ENCODE assay signal across 1 cellular context in the genomic region with DNA sequence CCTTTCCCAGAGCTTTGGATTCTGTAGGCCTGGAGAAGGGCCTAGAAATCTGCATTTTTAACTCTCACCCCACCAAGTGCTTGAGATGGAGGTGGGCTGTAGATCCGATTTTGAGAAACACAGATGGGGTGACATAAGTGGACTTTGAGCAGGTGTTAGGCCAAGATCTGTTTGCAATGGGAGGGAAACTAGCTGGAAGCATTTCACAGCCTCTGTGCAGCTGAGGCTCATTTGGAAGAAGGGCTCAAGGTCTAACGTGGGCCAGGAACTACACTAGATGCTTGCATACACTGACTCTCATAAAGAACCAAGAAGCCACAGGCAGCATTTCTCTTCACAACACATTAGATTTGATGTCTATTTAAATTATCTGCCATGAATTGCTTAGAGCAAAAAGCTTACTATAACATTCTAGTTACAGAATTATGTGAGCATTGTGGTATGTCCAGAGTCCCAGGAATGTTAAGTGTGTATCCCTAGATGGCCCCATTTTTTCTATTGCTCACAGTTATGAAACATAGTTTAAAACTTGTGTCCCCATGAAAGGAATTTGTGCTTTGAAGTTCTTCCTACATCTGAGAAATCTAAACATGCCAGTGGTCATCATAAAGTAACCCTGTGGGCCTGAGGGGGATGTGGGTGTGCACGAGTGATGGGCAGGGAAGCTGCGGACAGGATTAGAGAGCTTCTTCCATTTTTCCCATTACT.
TF ChIP-seq lines count a peak whose summit lies in the region.

No MANE protein-coding gene starts in this region.

TF ChIP-seq in HepG2, 621 proteins besides CTCF, POLR2A, EP300 and RAD21 (continued from another document and continues in another):
- TF ChIP-seq NFAT5 (CRISPR knock-in tag; IDR thresholded peaks at IDR 0.05), result peak; percentile 44; the same call in 1 of the 2 replicates
- peak; percentile 93 for TF ChIP-seq GATAD2A (CRISPR knock-in tag; IDR thresholded peaks at IDR 0.05)
- TF ChIP-seq, protein P1, sequence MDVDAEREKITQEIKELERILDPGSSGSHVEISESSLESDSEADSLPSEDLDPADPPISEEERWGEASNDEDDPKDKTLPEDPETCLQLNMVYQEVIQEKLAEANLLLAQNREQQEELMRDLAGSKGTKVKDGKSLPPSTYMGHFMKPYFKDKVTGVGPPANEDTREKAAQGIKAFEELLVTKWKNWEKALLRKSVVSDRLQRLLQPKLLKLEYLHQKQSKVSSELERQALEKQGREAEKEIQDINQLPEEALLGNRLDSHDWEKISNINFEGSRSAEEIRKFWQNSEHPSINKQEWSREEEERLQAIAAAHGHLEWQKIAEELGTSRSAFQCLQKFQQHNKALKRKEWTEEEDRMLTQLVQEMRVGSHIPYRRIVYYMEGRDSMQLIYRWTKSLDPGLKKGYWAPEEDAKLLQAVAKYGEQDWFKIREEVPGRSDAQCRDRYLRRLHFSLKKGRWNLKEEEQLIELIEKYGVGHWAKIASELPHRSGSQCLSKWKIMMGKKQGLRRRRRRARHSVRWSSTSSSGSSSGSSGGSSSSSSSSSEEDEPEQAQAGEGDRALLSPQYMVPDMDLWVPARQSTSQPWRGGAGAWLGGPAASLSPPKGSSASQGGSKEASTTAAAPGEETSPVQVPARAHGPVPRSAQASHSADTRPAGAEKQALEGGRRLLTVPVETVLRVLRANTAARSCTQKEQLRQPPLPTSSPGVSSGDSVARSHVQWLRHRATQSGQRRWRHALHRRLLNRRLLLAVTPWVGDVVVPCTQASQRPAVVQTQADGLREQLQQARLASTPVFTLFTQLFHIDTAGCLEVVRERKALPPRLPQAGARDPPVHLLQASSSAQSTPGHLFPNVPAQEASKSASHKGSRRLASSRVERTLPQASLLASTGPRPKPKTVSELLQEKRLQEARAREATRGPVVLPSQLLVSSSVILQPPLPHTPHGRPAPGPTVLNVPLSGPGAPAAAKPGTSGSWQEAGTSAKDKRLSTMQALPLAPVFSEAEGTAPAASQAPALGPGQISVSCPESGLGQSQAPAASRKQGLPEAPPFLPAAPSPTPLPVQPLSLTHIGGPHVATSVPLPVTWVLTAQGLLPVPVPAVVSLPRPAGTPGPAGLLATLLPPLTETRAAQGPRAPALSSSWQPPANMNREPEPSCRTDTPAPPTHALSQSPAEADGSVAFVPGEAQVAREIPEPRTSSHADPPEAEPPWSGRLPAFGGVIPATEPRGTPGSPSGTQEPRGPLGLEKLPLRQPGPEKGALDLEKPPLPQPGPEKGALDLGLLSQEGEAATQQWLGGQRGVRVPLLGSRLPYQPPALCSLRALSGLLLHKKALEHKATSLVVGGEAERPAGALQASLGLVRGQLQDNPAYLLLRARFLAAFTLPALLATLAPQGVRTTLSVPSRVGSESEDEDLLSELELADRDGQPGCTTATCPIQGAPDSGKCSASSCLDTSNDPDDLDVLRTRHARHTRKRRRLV (CRISPR knock-in tag; IDR thresholded peaks at IDR 0.05), result peak; percentile 41; the same call in 1 of the 2 replicates
- TF ChIP-seq ZNF225 (CRISPR knock-in tag; IDR thresholded peaks at IDR 0.05), result no peak
- TF ChIP-seq ZNF770 (CRISPR knock-in tag; IDR thresholded peaks at IDR 0.05), result peak; percentile 54
- no peak for TF ChIP-seq SMAD3 (CRISPR knock-in tag; IDR thresholded peaks at IDR 0.05)
- TF ChIP-seq ZBTB7B (CRISPR knock-in tag; IDR thresholded peaks at IDR 0.05), result peak; percentile 95
- TF ChIP-seq TCF7L2 (IDR thresholded peaks at IDR 0.05; ENCODE audit: low read depth, low read length), result peak; percentile 90
- peak; percentile 52 for TF ChIP-seq YY1 (IDR thresholded peaks at IDR 0.05; ENCODE audit: insufficient read depth, insufficient replicate concordance, low read depth, low read length)
- TF ChIP-seq KMT2B (CRISPR knock-in tag; IDR thresholded peaks at IDR 0.05), result peak; percentile 39; the same call in 1 of the 2 replicates
- TF ChIP-seq ZFP90 (CRISPR knock-in tag; IDR thresholded peaks at IDR 0.05; ENCODE audit: borderline replicate concordance), result no peak; the same call in 1 of the 2 replicates
- TF ChIP-seq CCDC6 (CRISPR knock-in tag; IDR thresholded peaks at IDR 0.05), result peak; percentile 86; the same call in 1 of the 2 replicates
- peak; percentile 98 for TF ChIP-seq TBX2 (CRISPR knock-in tag; IDR thresholded peaks at IDR 0.05; ENCODE audit: borderline replicate concordance)
- TF ChIP-seq, protein P2, sequence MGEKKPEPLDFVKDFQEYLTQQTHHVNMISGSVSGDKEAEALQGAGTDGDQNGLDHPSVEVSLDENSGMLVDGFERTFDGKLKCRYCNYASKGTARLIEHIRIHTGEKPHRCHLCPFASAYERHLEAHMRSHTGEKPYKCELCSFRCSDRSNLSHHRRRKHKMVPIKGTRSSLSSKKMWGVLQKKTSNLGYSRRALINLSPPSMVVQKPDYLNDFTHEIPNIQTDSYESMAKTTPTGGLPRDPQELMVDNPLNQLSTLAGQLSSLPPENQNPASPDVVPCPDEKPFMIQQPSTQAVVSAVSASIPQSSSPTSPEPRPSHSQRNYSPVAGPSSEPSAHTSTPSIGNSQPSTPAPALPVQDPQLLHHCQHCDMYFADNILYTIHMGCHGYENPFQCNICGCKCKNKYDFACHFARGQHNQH (CRISPR knock-in tag; IDR thresholded peaks at IDR 0.05), result peak; percentile 75
- TF ChIP-seq ZNF205 (CRISPR knock-in tag; IDR thresholded peaks at IDR 0.05), result peak; percentile 65; the same call in 1 of the 2 replicates
- TF ChIP-seq, protein P3, sequence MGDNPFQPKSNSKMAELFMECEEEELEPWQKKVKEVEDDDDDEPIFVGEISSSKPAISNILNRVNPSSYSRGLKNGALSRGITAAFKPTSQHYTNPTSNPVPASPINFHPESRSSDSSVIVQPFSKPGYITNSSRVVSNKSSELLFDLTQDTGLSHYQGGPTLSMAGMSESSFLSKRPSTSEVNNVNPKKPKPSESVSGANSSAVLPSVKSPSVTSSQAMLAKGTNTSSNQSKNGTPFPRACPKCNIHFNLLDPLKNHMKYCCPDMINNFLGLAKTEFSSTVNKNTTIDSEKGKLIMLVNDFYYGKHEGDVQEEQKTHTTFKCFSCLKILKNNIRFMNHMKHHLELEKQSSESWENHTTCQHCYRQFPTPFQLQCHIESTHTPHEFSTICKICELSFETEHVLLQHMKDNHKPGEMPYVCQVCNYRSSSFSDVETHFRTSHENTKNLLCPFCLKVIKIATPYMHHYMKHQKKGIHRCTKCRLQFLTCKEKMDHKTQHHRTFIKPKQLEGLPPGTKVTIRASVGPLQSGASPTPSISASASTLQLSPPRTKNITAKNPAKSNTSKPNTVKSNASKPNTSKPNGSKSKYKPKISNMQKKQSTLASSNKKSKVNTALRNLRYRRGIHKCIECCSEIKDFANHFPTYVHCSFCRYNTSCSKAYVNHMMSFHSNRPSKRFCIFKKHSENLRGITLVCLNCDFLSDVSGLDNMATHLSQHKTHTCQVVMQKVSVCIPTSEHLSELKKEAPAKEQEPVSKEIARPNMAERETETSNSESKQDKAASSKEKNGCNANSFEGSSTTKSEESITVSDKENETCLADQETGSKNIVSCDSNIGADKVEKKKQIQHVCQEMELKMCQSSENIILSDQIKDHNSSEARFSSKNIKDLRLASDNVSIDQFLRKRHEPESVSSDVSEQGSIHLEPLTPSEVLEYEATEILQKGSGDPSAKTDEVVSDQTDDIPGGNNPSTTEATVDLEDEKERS (CRISPR knock-in tag; IDR thresholded peaks at IDR 0.05), result peak; percentile 76
- TF ChIP-seq SMARCE1 (IDR thresholded peaks at IDR 0.05; ENCODE audit: borderline replicate concordance), result no peak
- TF ChIP-seq HDAC2 (CRISPR knock-in tag; IDR thresholded peaks at IDR 0.05), result peak; percentile 87
- TF ChIP-seq, protein P4, sequence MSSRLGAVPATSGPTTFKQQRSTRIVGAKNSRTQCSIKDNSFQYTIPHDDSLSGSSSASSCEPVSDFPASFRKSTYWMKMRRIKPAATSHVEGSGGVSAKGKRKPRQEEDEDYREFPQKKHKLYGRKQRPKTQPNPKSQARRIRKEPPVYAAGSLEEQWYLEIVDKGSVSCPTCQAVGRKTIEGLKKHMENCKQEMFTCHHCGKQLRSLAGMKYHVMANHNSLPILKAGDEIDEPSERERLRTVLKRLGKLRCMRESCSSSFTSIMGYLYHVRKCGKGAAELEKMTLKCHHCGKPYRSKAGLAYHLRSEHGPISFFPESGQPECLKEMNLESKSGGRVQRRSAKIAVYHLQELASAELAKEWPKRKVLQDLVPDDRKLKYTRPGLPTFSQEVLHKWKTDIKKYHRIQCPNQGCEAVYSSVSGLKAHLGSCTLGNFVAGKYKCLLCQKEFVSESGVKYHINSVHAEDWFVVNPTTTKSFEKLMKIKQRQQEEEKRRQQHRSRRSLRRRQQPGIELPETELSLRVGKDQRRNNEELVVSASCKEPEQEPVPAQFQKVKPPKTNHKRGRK (CRISPR knock-in tag; IDR thresholded peaks at IDR 0.05), result no peak
- TF ChIP-seq ZNF446 (CRISPR knock-in tag; IDR thresholded peaks at IDR 0.05), result no peak
- TF ChIP-seq ZNF780A (CRISPR knock-in tag; IDR thresholded peaks at IDR 0.05), result 0 out of 2 replicates have a peak, but pooled peaks have one; percentile 15
- TF ChIP-seq, protein P5, sequence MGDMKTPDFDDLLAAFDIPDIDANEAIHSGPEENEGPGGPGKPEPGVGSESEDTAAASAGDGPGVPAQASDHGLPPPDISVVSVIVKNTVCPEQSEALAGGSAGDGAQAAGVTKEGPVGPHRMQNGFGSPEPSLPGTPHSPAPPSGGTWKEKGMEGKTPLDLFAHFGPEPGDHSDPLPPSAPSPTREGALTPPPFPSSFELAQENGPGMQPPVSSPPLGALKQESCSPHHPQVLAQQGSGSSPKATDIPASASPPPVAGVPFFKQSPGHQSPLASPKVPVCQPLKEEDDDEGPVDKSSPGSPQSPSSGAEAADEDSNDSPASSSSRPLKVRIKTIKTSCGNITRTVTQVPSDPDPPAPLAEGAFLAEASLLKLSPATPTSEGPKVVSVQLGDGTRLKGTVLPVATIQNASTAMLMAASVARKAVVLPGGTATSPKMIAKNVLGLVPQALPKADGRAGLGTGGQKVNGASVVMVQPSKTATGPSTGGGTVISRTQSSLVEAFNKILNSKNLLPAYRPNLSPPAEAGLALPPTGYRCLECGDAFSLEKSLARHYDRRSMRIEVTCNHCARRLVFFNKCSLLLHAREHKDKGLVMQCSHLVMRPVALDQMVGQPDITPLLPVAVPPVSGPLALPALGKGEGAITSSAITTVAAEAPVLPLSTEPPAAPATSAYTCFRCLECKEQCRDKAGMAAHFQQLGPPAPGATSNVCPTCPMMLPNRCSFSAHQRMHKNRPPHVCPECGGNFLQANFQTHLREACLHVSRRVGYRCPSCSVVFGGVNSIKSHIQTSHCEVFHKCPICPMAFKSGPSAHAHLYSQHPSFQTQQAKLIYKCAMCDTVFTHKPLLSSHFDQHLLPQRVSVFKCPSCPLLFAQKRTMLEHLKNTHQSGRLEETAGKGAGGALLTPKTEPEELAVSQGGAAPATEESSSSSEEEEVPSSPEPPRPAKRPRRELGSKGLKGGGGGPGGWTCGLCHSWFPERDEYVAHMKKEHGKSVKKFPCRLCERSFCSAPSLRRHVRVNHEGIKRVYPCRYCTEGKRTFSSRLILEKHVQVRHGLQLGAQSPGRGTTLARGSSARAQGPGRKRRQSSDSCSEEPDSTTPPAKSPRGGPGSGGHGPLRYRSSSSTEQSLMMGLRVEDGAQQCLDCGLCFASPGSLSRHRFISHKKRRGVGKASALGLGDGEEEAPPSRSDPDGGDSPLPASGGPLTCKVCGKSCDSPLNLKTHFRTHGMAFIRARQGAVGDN (CRISPR knock-in tag; IDR thresholded peaks at IDR 0.05), result no peak
- TF ChIP-seq MAFG (CRISPR knock-in tag; IDR thresholded peaks at IDR 0.05), result no peak
- peak; percentile 68 for TF ChIP-seq HMG20B (CRISPR knock-in tag; conservative IDR thresholded peaks at IDR 0.05)
